9 cellular contexts compared by ENCODE assay signal in genomic region chr10:80168679-80169380, GRCh38. TPM values are rescaled to one million over a fixed set of nuclear protein-coding genes. Genes with fewer than 3 reads are reported as not detected.
DNase-seq lines count a peak whose midpoint lies in the region; ATAC-seq and TF ChIP-seq lines count a peak whose summit lies in the region.
"Had no signal": no experiment of that assay in that cellular context is flagged by ENCODE, and none has a peak within 500 bp of the region (broad histone marks: within the 10 kb centered on the region; RNA-seq: fewer than 3 reads in every experiment).

No MANE protein-coding gene starts in this region.

- BruUV-seq in Panc1 (replicated peaks; lab: Mats Ljungman, UMichigan), result no TSS peak

- no peaks in the 10 kb centered on the region for H3K27me3 Mint-ChIP-seq in activated naive CD4-positive, alpha-beta T cell treated with anti-CD3 and anti-CD28 coated beads for 36 hours (ENCODE audit: low read depth)
- H3K27me3 Mint-ChIP-seq in osteocyte (ENCODE audit: unreplicated experiment), result no peaks in the 10 kb centered on the region

- no peak overlapping the region for H3K4me3 Mint-ChIP-seq in activated naive CD4-positive, alpha-beta T cell treated with anti-CD3 and anti-CD28 coated beads for 36 hours
- H3K4me3 Mint-ChIP-seq in osteocyte (ENCODE audit: unreplicated experiment), result no peak overlapping the region

- TF ChIP-seq CTCF in Panc1 (IDR thresholded peaks at IDR 0.05), result no peak; the same call in 1 of the 2 replicates
- TF ChIP-seq CTCF in foreskin fibroblast (IDR thresholded peaks at IDR 0.05; ENCODE audit: low read depth, low read length), result peak; percentile 15
- TF ChIP-seq CTCF in thoracic aorta (IDR thresholded peaks at IDR 0.05), result no peak
- TF ChIP-seq CTCF in osteocyte (IDR thresholded peaks at IDR 0.05), result no peak

- H3K36me3 ChIP-seq in Panc1 (ENCODE audit: control insufficient read depth, insufficient read depth, low read length), result no peaks in the 10 kb centered on the region
- H3K36me3 ChIP-seq in thoracic aorta, result peaks cover 16% of the 10 kb centered on the region

- ATAC-seq in Panc1 (0 out of 2 replicates have a peak, but pooled peaks have one; percentile 12), thoracic aorta (ENCODE audit: insufficient number of reproducible peaks, low FRiP score, low read depth) (no peak), esophagus mucosa (no peak)

- CTCF ChIA-PET in activated naive CD4-positive, alpha-beta T cell treated with anti-CD3 and anti-CD28 coated beads for 36 hours (lab: Charles Lee), result interaction anchor here (1.1 to 1.6 kb wide), 4 partner anchors 19 to 52 kb away, joined by 3 to 4 read pairs (median 4); no protein-coding TSS in a partner anchor
- CTCF ChIA-PET in Panc1 (lab: Charles Lee), result no interaction called here

- H3K9me3 ChIP-seq in Panc1 (ENCODE audit: control insufficient read depth, insufficient read depth, low read depth, low read length) (no peaks in the 10 kb centered on the region), thoracic aorta (no peaks in the 10 kb centered on the region)

- POLR2A ChIA-PET in Panc1 (lab: Charles Lee), result no interaction called here

- H3K4me3 ChIP-seq in Panc1 (ENCODE audit: low read depth in 2 of 2, low read length in 2 of 2) (no peak overlapping the region), foreskin fibroblast (ENCODE audit: low read depth in 1 of 2, low read length in 2 of 2) (no peak overlapping the region), thoracic aorta (no peak overlapping the region)

- H3K27me3 ChIP-seq in Panc1 (ENCODE audit: control insufficient read depth, insufficient read depth, low read length), result no peaks in the 10 kb centered on the region
- H3K27me3 ChIP-seq in thoracic aorta (replicated peaks; ENCODE audit: insufficient read depth), result no peaks in the 10 kb centered on the region

- H3K4me1 ChIP-seq in Panc1 (ENCODE audit: control insufficient read depth, insufficient read depth, low read length) (peaks cover 5% of the 10 kb centered on the region), thoracic aorta (ENCODE audit: control insufficient read depth in 1 of 2, low read depth in 2 of 2) (peaks cover 31 to 74% of the 10 kb centered on the region in 2 donors)

- peaks cover 16% of the 10 kb centered on the region for H3K4me1 Mint-ChIP-seq in activated naive CD4-positive, alpha-beta T cell treated with anti-CD3 and anti-CD28 coated beads for 36 hours (ENCODE audit: low read depth)
- H3K4me1 Mint-ChIP-seq in osteocyte (ENCODE audit: unreplicated experiment), result peaks cover 28% of the 10 kb centered on the region

- intact Hi-C loops in activated naive CD4-positive, alpha-beta T cell treated with anti-CD3 and anti-CD28 coated beads for 36 hours (cut with micrococcal nuclease), result no loop called here
- intact Hi-C loops in Panc1 (cut with micrococcal nuclease; ENCODE audit: unreplicated experiment), result loop anchor here (5.0 kb wide), 1 partner anchor 38 kb away; the partner anchor contains the start of gene ANXA11

- peaks cover 8% of the 10 kb centered on the region for H3K36me3 Mint-ChIP-seq in activated naive CD4-positive, alpha-beta T cell treated with anti-CD3 and anti-CD28 coated beads for 36 hours (ENCODE audit: low read depth)
- H3K36me3 Mint-ChIP-seq in osteocyte (ENCODE audit: unreplicated experiment), result peaks cover 17% of the 10 kb centered on the region

- DNase-seq in activated naive CD4-positive, alpha-beta T cell treated with Interleukin-2 at 50 U/mL for 16 hours, result peak; percentile 30
- no peak for DNase-seq in activated naive CD4-positive, alpha-beta T cell treated with anti-CD3 and anti-CD28 coated beads for 36 hours
- DNase-seq in Panc1 (ENCODE audit: low read depth, low spot score) (no peak), foreskin fibroblast (no peak), thoracic aorta (ENCODE audit: low spot score) (no peak), osteocyte (ENCODE audit: extremely low spot score, unreplicated experiment) (no peak), NCI-H2029 treated with DMSO at 0.1 percent for 48 hours (lab: John Stamatoyannopoulos, UW) (no peak)
- DNase-seq: NCI-H345 had no signal

- in situ Hi-C loops in Panc1 (cut with HindIII; ENCODE audit: low pct_unique_long_range_greater_than_20kb, low sequenced_read_pairs), result no loop called here

- no peak overlapping the region for H3K27ac Mint-ChIP-seq in activated naive CD4-positive, alpha-beta T cell treated with anti-CD3 and anti-CD28 coated beads for 36 hours
- no peak overlapping the region for H3K27ac Mint-ChIP-seq in osteocyte (ENCODE audit: unreplicated experiment)

- no peaks in the 10 kb centered on the region for H3K9me3 Mint-ChIP-seq in activated naive CD4-positive, alpha-beta T cell treated with anti-CD3 and anti-CD28 coated beads for 36 hours
- no peaks in the 10 kb centered on the region for H3K9me3 Mint-ChIP-seq in osteocyte (ENCODE audit: unreplicated experiment)

- H3K27ac ChIP-seq in Panc1 (ENCODE audit: low read length) (no peak overlapping the region), thoracic aorta (peak overlapping the region; percentile 48 to 68)

RNA-seq across cellular contexts. Expression of gene PLAC9, which starts 36.3 kb away (rescaled TPM):
- not detected for total RNA-seq in activated naive CD4-positive, alpha-beta T cell treated with anti-CD3 and anti-CD28 coated beads for 36 hours
- not detected for total RNA-seq in Panc1 (2021; ENCODE audit: unreplicated experiment)
- polyA plus RNA-seq in Panc1 (2012; ENCODE audit: insufficient read length), result 0.91 TPM
- total RNA-seq in thoracic aorta, result 100 to 1,000 TPM in 1 of 2 donors, 10 to 100 TPM in 1; 42.7 to 123 TPM
- 125 and 131 TPM in 2 replicates for total RNA-seq in osteocyte
- 5.0 TPM for total RNA-seq in esophagus mucosa

RNA-seq across cellular contexts. Expression of gene ANXA11, which starts 36.5 kb away (rescaled TPM):
- total RNA-seq in activated naive CD4-positive, alpha-beta T cell treated with anti-CD3 and anti-CD28 coated beads for 36 hours, result 100 to 1,000 TPM; 142 TPM
- 241 TPM for total RNA-seq in Panc1 (2021; ENCODE audit: unreplicated experiment)
- polyA plus RNA-seq in Panc1 (2012; ENCODE audit: insufficient read length), result 310 TPM
- total RNA-seq in thoracic aorta, result 100 to 1,000 TPM; 130 to 198 TPM
- total RNA-seq in osteocyte, result 127 and 129 TPM in 2 replicates
- 261 TPM for total RNA-seq in esophagus mucosa
